16 cellular contexts compared by ENCODE assay signal in genomic region chr1:54876814-54877213, GRCh38. TPM values are rescaled to one million over a fixed set of nuclear protein-coding genes. Genes with fewer than 3 reads are reported as not detected.
DNase-seq lines count a peak whose midpoint lies in the region; ATAC-seq and TF ChIP-seq lines count a peak whose summit lies in the region.
"Had no signal": no experiment of that assay in that cellular context is flagged by ENCODE, and none has a peak within 500 bp of the region (broad histone marks: within the 10 kb centered on the region; RNA-seq: fewer than 3 reads in every experiment).

No MANE protein-coding gene starts in this region.

- peaks cover 59% of the 10 kb centered on the region for H4K20me1 ChIP-seq in Loucy (ENCODE audit: insufficient read depth, low read length, poor library complexity, severe bottlenecking)
- H4K20me1 ChIP-seq: BLaER1 treated with 17β-estradiol and CSF1 and Interleukin-3, amounts not matched to agents 10 nM and 100 nM had no signal

- H3K4me3 Mint-ChIP-seq in Caco-2 (ENCODE audit: unreplicated experiment) (peak overlapping the region; percentile 48), endodermal cell (no peak overlapping the region), mesothelial cell of epicardium (no peak overlapping the region)
- H3K4me3 Mint-ChIP-seq: CD4-positive, CD25-positive, alpha-beta regulatory T cell had no signal

- H3K27me3 Mint-ChIP-seq in Caco-2 (ENCODE audit: insufficient read depth, unreplicated experiment) (no peaks in the 10 kb centered on the region), endodermal cell (ENCODE audit: insufficient read depth) (no peaks in the 10 kb centered on the region), mesothelial cell of epicardium (ENCODE audit: low read depth) (no peaks in the 10 kb centered on the region)
- H3K27me3 Mint-ChIP-seq: CD4-positive, CD25-positive, alpha-beta regulatory T cell had no signal

- H3K9ac ChIP-seq in Loucy (ENCODE audit: low read depth, low read length, poor library complexity, severe bottlenecking) (no peak overlapping the region), endodermal cell (ENCODE audit: extremely low read depth, low read length, poor library complexity, severe bottlenecking) (no peak overlapping the region)
- H3K9ac ChIP-seq: BLaER1 treated with 17β-estradiol and CSF1 and Interleukin-3, amounts not matched to agents 10 nM and 100 nM; GM23248 had no signal

- POLR2A ChIA-PET in Caco-2 (lab: Charles Lee), result interaction anchor here (0.6 to 0.9 kb wide), 2 partner anchors 10 to 11 kb away, joined by 4 to 8 read pairs; partner anchors contain the start of gene DHCR24

- no peaks in the 10 kb centered on the region for H3K27me3 ChIP-seq in Caco-2 (replicated peaks; ENCODE audit: control insufficient read depth, insufficient read depth, low read length)
- no peaks in the 10 kb centered on the region for H3K27me3 ChIP-seq in Loucy (ENCODE audit: insufficient read depth, low read length, poor library complexity, severe bottlenecking)
- no peaks in the 10 kb centered on the region for H3K27me3 ChIP-seq in endodermal cell (ENCODE audit: control insufficient read depth, insufficient read depth, low read length, poor library complexity, severe bottlenecking)
- H3K27me3 ChIP-seq: BLaER1 treated with 17β-estradiol and CSF1 and Interleukin-3, amounts not matched to agents 10 nM and 100 nM had no signal

- peak overlapping the region; percentile 24 for H3K4me2 ChIP-seq in Loucy (ENCODE audit: low read depth, low read length, poor library complexity, severe bottlenecking)
- H3K4me2 ChIP-seq: BLaER1 treated with 17β-estradiol and CSF1 and Interleukin-3, amounts not matched to agents 10 nM and 100 nM had no signal

- no peak for ATAC-seq in HG02870 (IDR thresholded peaks at IDR 0.05; ENCODE audit: unreplicated experiment)

- no peaks in the 10 kb centered on the region for H3K9me2 ChIP-seq in Loucy (replicated peaks; ENCODE audit: low read depth, low read length)

- H3K4me1 ChIP-seq in Caco-2 (peaks cover 36% of the 10 kb centered on the region), Loucy (ENCODE audit: insufficient read depth, low read length, poor library complexity, severe bottlenecking) (peaks cover 11% of the 10 kb centered on the region), endodermal cell (ENCODE audit: control insufficient read depth, insufficient read depth, low read length) (no peaks in the 10 kb centered on the region)

- peaks cover 62% of the 10 kb centered on the region for H3K79me2 ChIP-seq in Loucy (ENCODE audit: insufficient read depth, low read length)

- H3K27ac Mint-ChIP-seq in Caco-2 (ENCODE audit: unreplicated experiment), result peak overlapping the region; percentile 48
- peak overlapping the region; percentile 49 for H3K27ac Mint-ChIP-seq in endodermal cell
- H3K27ac Mint-ChIP-seq in mesothelial cell of epicardium, result peak overlapping the region; percentile 53

- H3K9me3 Mint-ChIP-seq in Caco-2 (ENCODE audit: unreplicated experiment) (no peaks in the 10 kb centered on the region), endodermal cell (peaks cover 4% of the 10 kb centered on the region), mesothelial cell of epicardium (peaks cover 10% of the 10 kb centered on the region)

- H3K4me3 ChIP-seq in Caco-2 (ENCODE audit: low read depth, low read length) (no peak overlapping the region), Loucy (ENCODE audit: low read length, poor library complexity, severe bottlenecking) (no peak overlapping the region), endodermal cell (ENCODE audit: low read length) (no peak overlapping the region)
- H3K4me3 ChIP-seq: BLaER1 treated with 17β-estradiol and CSF1 and Interleukin-3, amounts not matched to agents 10 nM and 100 nM; GM23248 had no signal

- intact Hi-C loops in Caco-2 (cut with micrococcal nuclease; ENCODE audit: unreplicated experiment), result no loop called here

- DNase-seq in Caco-2, result peak; percentile 57 to 66
- peak; percentile 48 for DNase-seq in endodermal cell
- DNase-seq in mesothelial cell of epicardium (ENCODE audit: low spot score in 2 of 2, unreplicated experiment in 2 of 2), result no peak
- no peak for DNase-seq in RKO (ENCODE audit: low spot score)
- DNase-seq in NOMO-1 (lab: John Stamatoyannopoulos, UW; ENCODE audit: unreplicated experiment in 2 of 2), result no peak
- DNase-seq in NCI-H2107 treated with DMSO at 0.1 percent for 48 hours (lab: John Stamatoyannopoulos, UW; ENCODE audit: unreplicated experiment), result no peak
- DNase-seq: 8988T; Calu3; CD4-positive, CD25-positive, alpha-beta regulatory T cell; DMS 273 treated with DMSO at 0.1 percent for 48 hours; DMS79; H7 had no signal

- H3F3A ChIP-seq in Loucy (ENCODE audit: low read depth), result no peaks in the 10 kb centered on the region

- no peak for TF ChIP-seq CTCF in Caco-2 (IDR thresholded peaks at IDR 0.05; ENCODE audit: insufficient read depth in 1 of 2, low read depth in 1 of 2, low read length in 1 of 2, severe bottlenecking in 1 of 2, unreplicated experiment in 1 of 2)
- no peak for TF ChIP-seq CTCF in Loucy (conservative IDR thresholded peaks at IDR 0.05; ENCODE audit: low read length)
- TF ChIP-seq CTCF in endodermal cell (conservative IDR thresholded peaks at IDR 0.05), result no peak
- TF ChIP-seq CTCF in mesothelial cell of epicardium (IDR thresholded peaks at IDR 0.05; ENCODE audit: unreplicated experiment), result no peak

- peaks cover 79% of the 10 kb centered on the region for H3K36me3 Mint-ChIP-seq in Caco-2 (ENCODE audit: insufficient read depth, unreplicated experiment)
- H3K36me3 Mint-ChIP-seq in endodermal cell (ENCODE audit: low read depth), result peaks cover 75% of the 10 kb centered on the region
- peaks cover 42% of the 10 kb centered on the region for H3K36me3 Mint-ChIP-seq in mesothelial cell of epicardium

- no peak overlapping the region for H2AFZ ChIP-seq in Loucy (ENCODE audit: low read length)
- H2AFZ ChIP-seq: GM23248 had no signal

- H3K9me3 ChIP-seq in Caco-2 (no peaks in the 10 kb centered on the region), Loucy (ENCODE audit: insufficient read depth, low read depth, low read length) (peaks cover 4% of the 10 kb centered on the region; the same call in 1 of the 2 replicates), endodermal cell (ENCODE audit: control insufficient read depth, low read length) (peaks cover 14% of the 10 kb centered on the region)

- no TSS peak for BruUV-seq in Caco-2 (replicated peaks; lab: Mats Ljungman, UMichigan)

- WGBS in endodermal cell (ENCODE audit: insufficient coverage in 1 of 2, insufficient read length in 1 of 2), 2 experiments, result 79 to 93% methylated on average over 4 to 5 of the region's 5 CpGs

- H3K36me3 ChIP-seq in Caco-2 (ENCODE audit: control insufficient read depth, insufficient read depth, low read length) (no peaks in the 10 kb centered on the region), Loucy (ENCODE audit: insufficient read depth, low read length) (peaks cover 89% of the 10 kb centered on the region), endodermal cell (ENCODE audit: control insufficient read depth, insufficient read depth, low read length) (peaks cover 93% of the 10 kb centered on the region)
- H3K36me3 ChIP-seq: BLaER1 treated with 17β-estradiol and CSF1 and Interleukin-3, amounts not matched to agents 10 nM and 100 nM had no signal

- H3K4me1 Mint-ChIP-seq in Caco-2 (ENCODE audit: low read depth, unreplicated experiment) (peaks cover 21% of the 10 kb centered on the region), endodermal cell (peaks cover 14% of the 10 kb centered on the region), mesothelial cell of epicardium (peaks cover 9% of the 10 kb centered on the region)
- H3K4me1 Mint-ChIP-seq: CD4-positive, CD25-positive, alpha-beta regulatory T cell had no signal

- H3K27ac ChIP-seq in endodermal cell (ENCODE audit: low read depth, low read length), result no peak overlapping the region
- H3K27ac ChIP-seq: BLaER1 treated with 17β-estradiol and CSF1 and Interleukin-3, amounts not matched to agents 10 nM and 100 nM; GM23248 had no signal

- CTCF ChIA-PET in Caco-2 (lab: Charles Lee), result interaction anchor here (0.9 kb wide), 2 partner anchors 12 to 68 kb away, joined by 4 to 7 read pairs; no protein-coding TSS in a partner anchor

RNA-seq across cellular contexts. Expression of gene DHCR24, which starts 10.2 kb away (rescaled TPM):
- total RNA-seq in Caco-2 (2022), result 433 and 522 TPM in 2 replicates
- total RNA-seq in endodermal cell, result 100 to 1,000 TPM; 243 to 340 TPM
- polyA plus RNA-seq in endodermal cell (2013, experiment 1 of 2), result 221 TPM
- polyA plus RNA-seq in endodermal cell (2013, experiment 2 of 2), result 218 TPM
- 92.5 to 96.4 TPM (median 92.7 TPM) in 3 replicates for total RNA-seq in mesothelial cell of epicardium

Comparison
In these comparisons a context has a peak if more than half of its experiments do, and no peak if none do; other contexts are left out.
1. DNase-seq: peak in Caco-2 (2 of 2) and endodermal cell (single experiment); none in mesothelial cell of epicardium (0 of 2), RKO (single experiment), NOMO-1 (0 of 2) and NCI-H2107 treated with DMSO at 0.1 percent for 48 hours (single experiment).
2. Peak in every context shown above with its lines, with median percentiles within 50 percentile points of each other: H3K27ac Mint-ChIP-seq.